1 cellular context compared by ENCODE assay signal in the genomic region with DNA sequence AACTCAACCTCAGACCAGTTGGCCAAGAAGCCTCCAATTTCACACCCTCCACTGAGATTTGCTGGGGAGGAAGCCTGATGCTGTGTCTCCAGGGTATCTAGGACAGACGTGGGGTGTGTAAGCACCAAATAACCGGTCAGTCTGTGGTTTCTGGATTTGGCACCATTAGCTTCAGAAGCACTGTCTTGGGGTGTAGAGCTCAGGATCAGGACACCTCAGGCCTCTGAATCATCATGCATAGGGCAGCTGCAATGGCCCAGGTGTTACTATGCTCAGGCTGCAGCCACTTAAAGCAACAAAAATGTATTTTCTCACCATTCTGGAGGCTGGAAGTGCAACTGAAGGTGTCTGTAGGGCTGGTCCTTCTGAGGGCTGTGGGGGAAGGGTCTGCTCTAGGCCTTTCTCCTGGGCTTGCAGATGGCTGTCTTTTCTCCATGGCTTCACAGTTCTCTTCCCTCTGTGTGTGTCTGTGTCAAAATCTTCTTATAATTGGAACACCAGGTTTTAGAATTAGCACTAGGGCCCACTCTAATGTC.
TF ChIP-seq lines count a peak whose summit lies in the region.

No MANE protein-coding gene starts in this region.

TF ChIP-seq in HepG2, 621 proteins besides CTCF, POLR2A, EP300 and RAD21 (continued from another document):
- TF ChIP-seq, protein P1, sequence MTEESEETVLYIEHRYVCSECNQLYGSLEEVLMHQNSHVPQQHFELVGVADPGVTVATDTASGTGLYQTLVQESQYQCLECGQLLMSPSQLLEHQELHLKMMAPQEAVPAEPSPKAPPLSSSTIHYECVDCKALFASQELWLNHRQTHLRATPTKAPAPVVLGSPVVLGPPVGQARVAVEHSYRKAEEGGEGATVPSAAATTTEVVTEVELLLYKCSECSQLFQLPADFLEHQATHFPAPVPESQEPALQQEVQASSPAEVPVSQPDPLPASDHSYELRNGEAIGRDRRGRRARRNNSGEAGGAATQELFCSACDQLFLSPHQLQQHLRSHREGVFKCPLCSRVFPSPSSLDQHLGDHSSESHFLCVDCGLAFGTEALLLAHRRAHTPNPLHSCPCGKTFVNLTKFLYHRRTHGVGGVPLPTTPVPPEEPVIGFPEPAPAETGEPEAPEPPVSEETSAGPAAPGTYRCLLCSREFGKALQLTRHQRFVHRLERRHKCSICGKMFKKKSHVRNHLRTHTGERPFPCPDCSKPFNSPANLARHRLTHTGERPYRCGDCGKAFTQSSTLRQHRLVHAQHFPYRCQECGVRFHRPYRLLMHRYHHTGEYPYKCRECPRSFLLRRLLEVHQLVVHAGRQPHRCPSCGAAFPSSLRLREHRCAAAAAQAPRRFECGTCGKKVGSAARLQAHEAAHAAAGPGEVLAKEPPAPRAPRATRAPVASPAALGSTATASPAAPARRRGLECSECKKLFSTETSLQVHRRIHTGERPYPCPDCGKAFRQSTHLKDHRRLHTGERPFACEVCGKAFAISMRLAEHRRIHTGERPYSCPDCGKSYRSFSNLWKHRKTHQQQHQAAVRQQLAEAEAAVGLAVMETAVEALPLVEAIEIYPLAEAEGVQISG (CRISPR knock-in tag; IDR thresholded peaks at IDR 0.05), result no peak
- no peak for TF ChIP-seq ZNF589 (CRISPR knock-in tag; conservative IDR thresholded peaks at IDR 0.05)
TF ChIP-seq in HepG2: peak in this region for 0.
